In the genomic region with DNA sequence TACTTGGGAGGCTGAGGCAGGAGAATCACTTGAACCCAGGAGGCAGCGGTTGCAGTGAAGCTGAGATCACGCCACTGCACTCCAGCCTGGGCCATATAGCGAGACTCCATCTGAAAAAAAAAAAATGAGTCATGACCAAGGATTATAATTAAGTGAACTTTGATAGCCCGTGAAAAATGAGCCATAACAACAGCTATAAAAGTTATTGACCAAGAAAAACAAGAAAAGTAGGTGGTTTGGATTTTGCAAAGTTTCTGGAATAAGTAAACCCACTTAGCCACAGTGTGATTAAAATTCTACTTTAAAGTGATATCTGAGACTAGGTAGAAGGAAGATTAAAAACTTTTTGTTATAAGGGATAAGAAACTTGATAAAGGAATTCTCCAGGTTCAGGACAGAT, we compare ENCODE assay signal across 27 cellular contexts.
"Had no signal": no experiment of that assay in that cellular context is flagged by ENCODE, and none has a peak within 500 bp of the region (broad histone marks: within the 10 kb centered on the region; RNA-seq: fewer than 3 reads in every experiment).

No MANE protein-coding gene starts in this region.

- DNase-seq: colonic mucosa; cortex of kidney; dermis blood vessel endothelial cell; dorsolateral prefrontal cortex; effector CD4-positive, alpha-beta T cell; effector CD8-positive, alpha-beta T cell; effector memory CD4-positive, alpha-beta T cell; effector memory CD8-positive, alpha-beta T cell; endodermal cell; erythroblast; esophagus squamous epithelium; foreskin fibroblast; foreskin keratinocyte; foreskin melanocyte; gastrocnemius medialis; glutamatergic neuron; head of caudate nucleus; heart left ventricle had no signal

- ATAC-seq: effector memory CD8-positive, alpha-beta T cell; esophagus mucosa; foreskin keratinocyte; gastrocnemius medialis; gastroesophageal sphincter; heart left ventricle had no signal

- H3K4me3 ChIP-seq: colonic mucosa, coronary artery, dorsolateral prefrontal cortex, esophagus muscularis mucosa, esophagus squamous epithelium, gastrocnemius medialis, gastroesophageal sphincter, heart left ventricle had no signal

- H3K27me3 ChIP-seq: colonic mucosa, dorsolateral prefrontal cortex, esophagus muscularis mucosa, esophagus squamous epithelium, foreskin keratinocyte, gastrocnemius medialis, gastroesophageal sphincter, heart left ventricle had no signal

- H3K27ac ChIP-seq: colonic mucosa, coronary artery, dorsolateral prefrontal cortex, epithelial cell of prostate, esophagus muscularis mucosa, esophagus squamous epithelium, foreskin keratinocyte, gastrocnemius medialis, gastroesophageal sphincter, heart left ventricle had no signal

- H3K9me3 ChIP-seq: colonic mucosa, esophagus muscularis mucosa, esophagus squamous epithelium, gastrocnemius medialis, gastroesophageal sphincter, heart left ventricle had no signal

- H3K4me1 ChIP-seq: colonic mucosa, esophagus muscularis mucosa, foreskin keratinocyte, gastrocnemius medialis, heart left ventricle had no signal

- H3K36me3 ChIP-seq: colonic mucosa, esophagus muscularis mucosa, esophagus squamous epithelium, gastrocnemius medialis, gastroesophageal sphincter, heart left ventricle had no signal

- FAIRE-seq: colon, endometrium, endothelial cell of umbilical vein, frontal cortex had no signal
